ENCODE assay signal across 18 cellular contexts in the genomic region with DNA sequence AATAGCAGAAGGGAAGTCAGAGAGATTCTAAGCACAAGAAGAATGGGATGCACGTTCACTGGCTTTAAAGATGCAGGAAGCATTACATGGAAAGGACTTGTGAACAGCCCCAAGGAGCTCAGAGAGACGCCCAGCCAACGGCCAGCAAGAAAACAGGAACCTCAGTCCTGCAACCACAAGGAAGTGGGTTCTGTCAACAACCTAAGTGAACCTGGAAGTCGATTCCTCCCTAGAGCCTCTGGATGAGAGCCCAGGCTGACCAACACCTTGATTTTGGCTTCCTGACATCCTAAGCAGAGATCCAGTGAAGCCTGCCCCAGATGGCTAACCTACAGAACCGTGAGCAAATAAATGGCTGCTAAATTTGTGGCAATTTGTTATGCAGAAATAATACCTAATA. TPM values are rescaled to one million over a fixed set of nuclear protein-coding genes. Genes with fewer than 3 reads are reported as not detected.
"Had no signal": no experiment of that assay in that cellular context is flagged by ENCODE, and none has a peak within 500 bp of the region (broad histone marks: within the 10 kb centered on the region; RNA-seq: fewer than 3 reads in every experiment).

No MANE protein-coding gene starts in this region.

- H3K9me3 ChIP-seq: adrenal gland, heart left ventricle, left ventricle myocardium inferior, pancreas, thyroid gland, uterus had no signal

- H3K4me1 ChIP-seq: adrenal gland, uterus had no signal

- H3K36me3 ChIP-seq: adrenal gland, heart left ventricle, left ventricle myocardium inferior, neural progenitor cell, pancreas, thyroid gland, uterus had no signal

- H3K27ac ChIP-seq: adrenal gland, heart left ventricle, left ventricle myocardium inferior, neural progenitor cell, pancreas, thyroid gland, uterus had no signal

- H3K4me3 ChIP-seq: adrenal gland, heart left ventricle, left ventricle myocardium inferior, neural progenitor cell, pancreas, thyroid gland, uterus had no signal

- ATAC-seq: activated CD4-positive, CD25-positive, alpha-beta regulatory T cell treated with anti-CD3 and anti-CD28 coated beads, Interleukin-2, amount 50 U/mL, for 24 hours; heart left ventricle; pancreas had no signal

- DNase-seq: activated naive CD4-positive, alpha-beta T cell treated with anti-CD3 and anti-CD28 coated beads, Interleukin-2, amount 50 U/mL, for 16 hours; adrenal gland; central memory CD4-positive, alpha-beta T cell; cortex of kidney; effector CD8-positive, alpha-beta T cell; islet precursor cell; left ventricle myocardium inferior; mesenchymal stem cell; stimulated activated CD4-positive, alpha-beta T cell treated with anti-CD3 and anti-CD28 coated beads, Interleukin-15, amount 100 ng/mL, for 24 hours; uterus had no signal

- H3K27me3 ChIP-seq: adrenal gland, heart left ventricle, neural progenitor cell, pancreas, thyroid gland, uterus had no signal

RNA-seq across cellular contexts. Expression of gene GPR142, which starts 24.5 kb away (rescaled TPM):
- total RNA-seq: adrenal gland, fibroblast of lung, frontal cortex, heart left ventricle, left ventricle myocardium inferior, renal cortical epithelial cell had no signal

RNA-seq across cellular contexts. Expression of gene BTBD17, which starts 30.1 kb away (rescaled TPM):
- total RNA-seq: heart left ventricle, left ventricle myocardium inferior, renal cortical epithelial cell had no signal
